ENCODE assay signal across 1 cellular context in the genomic region with DNA sequence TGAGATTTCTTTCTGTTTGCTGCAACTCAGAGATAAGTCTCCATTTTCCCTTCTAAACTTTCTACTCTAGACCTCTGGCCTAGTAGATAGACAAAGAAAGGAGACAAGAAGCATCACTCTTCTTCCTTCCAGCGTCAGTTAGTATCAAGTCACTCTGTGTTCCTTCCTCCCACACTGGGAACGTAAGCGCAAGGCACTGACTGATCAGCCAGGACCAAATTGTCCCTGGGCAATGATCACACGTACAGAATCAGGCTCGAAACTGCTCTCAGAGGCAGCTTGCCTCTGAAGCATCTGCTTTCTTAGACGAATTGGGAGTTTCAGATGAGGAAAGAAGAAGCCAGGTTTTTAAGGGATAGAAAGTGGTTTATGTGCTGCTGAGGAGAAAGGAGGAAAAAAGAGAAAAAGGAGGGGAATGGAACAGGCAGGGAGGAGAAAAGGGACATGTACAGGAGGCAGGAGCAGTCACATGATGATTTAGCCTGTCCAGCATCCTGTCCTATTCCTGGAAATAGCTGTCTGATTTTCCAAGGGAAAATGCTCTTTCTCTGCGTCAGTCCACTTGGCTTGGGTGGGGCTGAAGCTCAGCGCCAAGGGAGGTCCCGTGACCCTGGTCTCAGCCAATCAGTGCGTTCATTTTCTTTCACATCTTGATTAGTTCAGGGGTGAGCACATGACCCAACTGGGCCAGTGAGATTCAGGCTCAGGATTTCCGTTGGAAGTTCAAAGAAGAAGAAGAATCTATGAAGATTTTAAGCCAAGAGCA.
TF ChIP-seq lines count a peak whose summit lies in the region.

No MANE protein-coding gene starts in this region.

TF ChIP-seq in IMR-90, 13 proteins besides CTCF, POLR2A, EP300 and RAD21:
- TF ChIP-seq FOS (IDR thresholded peaks at IDR 0.05; ENCODE audit: low read depth, low read length) (no peak), SMC3 (IDR thresholded peaks at IDR 0.05; ENCODE audit: low read depth, low read length) (no peak), RFX5 (IDR thresholded peaks at IDR 0.05; ENCODE audit: low read depth, low read length) (no peak), CHD1 (IDR thresholded peaks at IDR 0.05; ENCODE audit: low read depth, low read length) (no peak), NFE2L2 (IDR thresholded peaks at IDR 0.05; ENCODE audit: low read depth, low read length) (no peak), RCOR1 (IDR thresholded peaks at IDR 0.05; ENCODE audit: insufficient replicate concordance, low read length) (no peak), CEBPB (IDR thresholded peaks at IDR 0.05; ENCODE audit: low read depth, low read length) (no peak), MXI1 (IDR thresholded peaks at IDR 0.05; ENCODE audit: borderline replicate concordance, low read depth, low read length) (no peak), BHLHE40 (IDR thresholded peaks at IDR 0.05; ENCODE audit: low read depth, low read length) (no peak), MAZ (IDR thresholded peaks at IDR 0.05; ENCODE audit: borderline replicate concordance, low read depth, low read length) (no peak), MAFK (IDR thresholded peaks at IDR 0.05; ENCODE audit: low read depth, low read length) (no peak)
- TF ChIP-seq, protein P1, sequence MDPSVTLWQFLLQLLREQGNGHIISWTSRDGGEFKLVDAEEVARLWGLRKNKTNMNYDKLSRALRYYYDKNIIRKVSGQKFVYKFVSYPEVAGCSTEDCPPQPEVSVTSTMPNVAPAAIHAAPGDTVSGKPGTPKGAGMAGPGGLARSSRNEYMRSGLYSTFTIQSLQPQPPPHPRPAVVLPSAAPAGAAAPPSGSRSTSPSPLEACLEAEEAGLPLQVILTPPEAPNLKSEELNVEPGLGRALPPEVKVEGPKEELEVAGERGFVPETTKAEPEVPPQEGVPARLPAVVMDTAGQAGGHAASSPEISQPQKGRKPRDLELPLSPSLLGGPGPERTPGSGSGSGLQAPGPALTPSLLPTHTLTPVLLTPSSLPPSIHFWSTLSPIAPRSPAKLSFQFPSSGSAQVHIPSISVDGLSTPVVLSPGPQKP (IDR thresholded peaks at IDR 0.05; ENCODE audit: borderline replicate concordance, low read depth, low read length): no peak
- TF ChIP-seq, protein P2, sequence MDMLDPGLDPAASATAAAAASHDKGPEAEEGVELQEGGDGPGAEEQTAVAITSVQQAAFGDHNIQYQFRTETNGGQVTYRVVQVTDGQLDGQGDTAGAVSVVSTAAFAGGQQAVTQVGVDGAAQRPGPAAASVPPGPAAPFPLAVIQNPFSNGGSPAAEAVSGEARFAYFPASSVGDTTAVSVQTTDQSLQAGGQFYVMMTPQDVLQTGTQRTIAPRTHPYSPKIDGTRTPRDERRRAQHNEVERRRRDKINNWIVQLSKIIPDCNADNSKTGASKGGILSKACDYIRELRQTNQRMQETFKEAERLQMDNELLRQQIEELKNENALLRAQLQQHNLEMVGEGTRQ (IDR thresholded peaks at IDR 0.05; ENCODE audit: low read depth, low read length): no peak
